In genomic region chr16:51557670-51558069, GRCh38 we compare ENCODE assay signal across 16 cellular contexts.
DNase-seq lines count a peak whose midpoint lies in the region; ATAC-seq and TF ChIP-seq lines count a peak whose summit lies in the region.
"Had no signal": no experiment of that assay in that cellular context is flagged by ENCODE, and none has a peak within 500 bp of the region (broad histone marks: within the 10 kb centered on the region; RNA-seq: fewer than 3 reads in every experiment).

No MANE protein-coding gene starts in this region.

- peak overlapping the region; percentile 25; the same call in 1 of the 2 replicates for H2BK120ac ChIP-seq in IMR-90 (ENCODE audit: low read depth, low read length)

- no peak overlapping the region for H3K4me2 ChIP-seq in IMR-90 (ENCODE audit: low read depth, low read length)

- no peak overlapping the region for H2BK5ac ChIP-seq in IMR-90 (ENCODE audit: low read depth, low read length, poor library complexity, severe bottlenecking)

- POLR2A ChIA-PET in MCF 10A (lab: Yijun Ruan, JAX), result interaction anchor here (0.6 to 2.3 kb wide), 4 partner anchors 12 to 161 kb away, joined by 3 to 12 read pairs (median 6); no protein-coding TSS in a partner anchor
- POLR2A ChIA-PET in IMR-90 (lab: Charles Lee; ENCODE audit: unreplicated experiment), result no interaction called here
- POLR2A ChIA-PET in activated CD4-positive, alpha-beta memory T cell treated with anti-CD3 and anti-CD28 coated beads for 36 hours (lab: Charles Lee), result no interaction called here

- WGBS in IMR-90 (ENCODE audit: extremely low coverage in 2 of 2, insufficient read length in 1 of 2), 2 experiments, result 70% methylated on average over 2 of the region's 3 CpGs; no CpG with 5 or more reads in 1 of the 2 experiments
- WGBS in esophagus muscularis mucosa, result 81% methylated on average over 3 of the region's 3 CpGs

- H3K36me3 Mint-ChIP-seq in MCF 10A (ENCODE audit: insufficient read depth, unreplicated experiment), result no peaks in the 10 kb centered on the region
- no peaks in the 10 kb centered on the region for H3K36me3 Mint-ChIP-seq in activated CD4-positive, alpha-beta memory T cell treated with anti-CD3 and anti-CD28 coated beads for 36 hours

- H3K4me1 Mint-ChIP-seq in MCF 10A (ENCODE audit: insufficient read depth, unreplicated experiment), result peaks cover 36% of the 10 kb centered on the region
- H3K4me1 Mint-ChIP-seq in activated CD4-positive, alpha-beta memory T cell treated with anti-CD3 and anti-CD28 coated beads for 36 hours (ENCODE audit: low read depth), result no peaks in the 10 kb centered on the region

- H4K20me1 ChIP-seq in IMR-90 (ENCODE audit: insufficient read depth, low read length), result no peaks in the 10 kb centered on the region

- peak overlapping the region; percentile 68; the same call in 1 of the 2 replicates for H2BK20ac ChIP-seq in IMR-90 (ENCODE audit: low read depth, low read length)

- TF ChIP-seq EP300 in esophagus muscularis mucosa (IDR thresholded peaks at IDR 0.05), result no peak

- H3K27ac Mint-ChIP-seq in MCF 10A (ENCODE audit: low read depth, unreplicated experiment), result peak overlapping the region; percentile 25
- no peak overlapping the region for H3K27ac Mint-ChIP-seq in activated CD4-positive, alpha-beta memory T cell treated with anti-CD3 and anti-CD28 coated beads for 36 hours

- H3K4ac ChIP-seq in IMR-90 (ENCODE audit: low read depth, low read length), result peak overlapping the region; percentile 46; the same call in 1 of the 2 replicates

- DNase-seq in MCF 10A (ENCODE audit: unreplicated experiment) (no peak), breast epithelium (ENCODE audit: low spot score in 2 of 2) (no peak), IMR-90 (no peak), esophagus muscularis mucosa (ENCODE audit: extremely low spot score) (peak; percentile 75), DMS79 treated with DMSO at 0.1 percent for 48 hours (lab: John Stamatoyannopoulos, UW) (no peak), foreskin melanocyte (no peak)
- no peak for DNase-seq in activated CD4-positive, alpha-beta memory T cell treated with anti-CD3 and anti-CD28 coated beads for 36 hours
- DNase-seq: 8988T, COR-L47, DMS153, MV-4-11, NCI-H1417 treated with DMSO at 0.1 percent for 48 hours, NCI-H2029 treated with DMSO at 0.1 percent for 48 hours, NCI-H510A, OCI-M1 had no signal

- H3K27ac ChIP-seq in breast epithelium (no peak overlapping the region), IMR-90 (ENCODE audit: insufficient read depth, low read length) (no peak overlapping the region), esophagus muscularis mucosa (replicated peaks in 1 of 4) (no peak overlapping the region)

- dilution Hi-C loops in IMR-90 (cut with HindIII; ENCODE audit: low sequenced_read_pairs, unreplicated experiment), result no loop called here

- H3K56ac ChIP-seq in IMR-90 (ENCODE audit: extremely low read depth, insufficient read depth, low read length), result no peak overlapping the region

- H3K9me3 ChIP-seq in breast epithelium (no peaks in the 10 kb centered on the region), IMR-90 (ENCODE audit: control insufficient read depth, insufficient read depth, low read length) (no peaks in the 10 kb centered on the region), esophagus muscularis mucosa (no peaks in the 10 kb centered on the region)

- no peaks in the 10 kb centered on the region for H3K27me3 Mint-ChIP-seq in MCF 10A (ENCODE audit: insufficient read depth, unreplicated experiment)
- no peaks in the 10 kb centered on the region for H3K27me3 Mint-ChIP-seq in activated CD4-positive, alpha-beta memory T cell treated with anti-CD3 and anti-CD28 coated beads for 36 hours

- H3K9ac ChIP-seq in IMR-90 (ENCODE audit: low read depth, low read length), result no peak overlapping the region

- H4K5ac ChIP-seq in IMR-90 (ENCODE audit: low read depth, low read length), result no peak overlapping the region

- peak overlapping the region; percentile 11; the same call in 1 of the 2 replicates for H3K18ac ChIP-seq in IMR-90 (ENCODE audit: low read depth, low read length)

- no peaks in the 10 kb centered on the region for H3K4me1 ChIP-seq in breast epithelium
- peaks cover 9% of the 10 kb centered on the region for H3K4me1 ChIP-seq in IMR-90 (ENCODE audit: control insufficient read depth, insufficient read depth, low read length)
- no peaks in the 10 kb centered on the region for H3K4me1 ChIP-seq in esophagus muscularis mucosa

- in situ Hi-C loops in IMR-90 (cut with MboI; ENCODE audit: low sequenced_read_pairs), result no loop called here

- TF ChIP-seq RAD21 in IMR-90 (IDR thresholded peaks at IDR 0.05; ENCODE audit: low read length), result no peak

- no peak overlapping the region for H2AFZ ChIP-seq in IMR-90 (replicated peaks; ENCODE audit: low read length, poor library complexity)

- H3K4me3 Mint-ChIP-seq in MCF 10A (ENCODE audit: unreplicated experiment), result no peak overlapping the region
- H3K4me3 Mint-ChIP-seq in activated CD4-positive, alpha-beta memory T cell treated with anti-CD3 and anti-CD28 coated beads for 36 hours, result no peak overlapping the region

- ATAC-seq in IMR-90 (ENCODE audit: low read depth) (no peak), GM21825 (IDR thresholded peaks at IDR 0.05; ENCODE audit: unreplicated experiment) (no peak)

- TF ChIP-seq CTCF in MCF 10A (IDR thresholded peaks at IDR 0.05; ENCODE audit: unreplicated experiment) (no peak), breast epithelium (IDR thresholded peaks at IDR 0.05) (no peak), IMR-90 (conservative IDR thresholded peaks at IDR 0.05; ENCODE audit: low read depth, low read length) (no peak), esophagus muscularis mucosa (IDR thresholded peaks at IDR 0.05) (no peak)

- no peaks in the 10 kb centered on the region for H3K79me1 ChIP-seq in IMR-90 (ENCODE audit: low read depth in 1 of 2, low read length in 2 of 2)

- H2AK9ac ChIP-seq in IMR-90 (replicated peaks; ENCODE audit: low read depth, low read length, poor library complexity), result no peak overlapping the region

- no peaks in the 10 kb centered on the region for H3K9me3 Mint-ChIP-seq in MCF 10A (ENCODE audit: unreplicated experiment)
- H3K9me3 Mint-ChIP-seq in activated CD4-positive, alpha-beta memory T cell treated with anti-CD3 and anti-CD28 coated beads for 36 hours, result peaks cover 5% of the 10 kb centered on the region

- TF ChIP-seq POLR2A in breast epithelium (IDR thresholded peaks at IDR 0.05) (no peak), IMR-90 (IDR thresholded peaks at IDR 0.05; ENCODE audit: low read depth, low read length) (no peak), esophagus muscularis mucosa (IDR thresholded peaks at IDR 0.05; ENCODE audit: low read depth) (no peak)

- no peak overlapping the region for H3K4me3 ChIP-seq in breast epithelium
- no peak overlapping the region for H3K4me3 ChIP-seq in IMR-90 (ENCODE audit: insufficient read depth, low read depth, low read length)
- no peak overlapping the region for H3K4me3 ChIP-seq in esophagus muscularis mucosa

- peak overlapping the region; percentile 63 for H2AK5ac ChIP-seq in IMR-90 (ENCODE audit: low read depth, low read length)

- intact Hi-C loops in MCF 10A (cut with micrococcal nuclease) (no loop called here), breast epithelium (cut with DNase I; ENCODE audit: low total_unique reads) (no loop called here), IMR-90 (cut with micrococcal nuclease) (loop anchor here (5.0 kb wide), 1 partner anchor 125 kb away; no protein-coding TSS in a partner anchor), esophagus muscularis mucosa (cut with DNase I) (no loop called here)
- intact Hi-C loops in activated CD4-positive, alpha-beta memory T cell treated with anti-CD3 and anti-CD28 coated beads for 36 hours (cut with micrococcal nuclease), result no loop called here

- peaks cover 6% of the 10 kb centered on the region; the same call in 1 of the 2 replicates for H3K9me1 ChIP-seq in IMR-90 (ENCODE audit: insufficient read depth, low read length)

- no peaks in the 10 kb centered on the region for H3K36me3 ChIP-seq in breast epithelium
- no peaks in the 10 kb centered on the region for H3K36me3 ChIP-seq in IMR-90 (ENCODE audit: control insufficient read depth, insufficient read depth, low read length)
- H3K36me3 ChIP-seq in esophagus muscularis mucosa, result no peaks in the 10 kb centered on the region

- CTCF ChIA-PET in MCF 10A (lab: Yijun Ruan, JAX), result interaction anchor here (0.8 to 1.7 kb wide), 3 partner anchors 20 to 891 kb away, joined by 3 to 8 read pairs (median 4); no protein-coding TSS in a partner anchor
- CTCF ChIA-PET in IMR-90 (lab: Yijun Ruan, JAX), result no interaction called here
- CTCF ChIA-PET in activated CD4-positive, alpha-beta memory T cell treated with anti-CD3 and anti-CD28 coated beads for 36 hours (lab: Charles Lee), result no interaction called here

- peak overlapping the region; percentile 5; the same call in 1 of the 2 replicates for H4K91ac ChIP-seq in IMR-90 (ENCODE audit: insufficient read depth, low read depth, low read length)

- H3K14ac ChIP-seq in IMR-90 (replicated peaks; ENCODE audit: low read depth, low read length), result peak overlapping the region; percentile 43

- no TSS peak for BruUV-seq in MCF 10A (replicated peaks; lab: Mats Ljungman, UMichigan)
- no TSS peak for BruUV-seq in IMR-90 (replicated peaks; lab: Mats Ljungman, UMichigan)

- 0 out of 4 replicates have a peak overlapping the region, but pooled peaks of 1 of the 2 experiments have one; percentile 18 for H4K8ac ChIP-seq in IMR-90 (ENCODE audit: low read depth in 2 of 2, low read length in 2 of 2)

- H3K27me3 ChIP-seq in breast epithelium (no peaks in the 10 kb centered on the region), IMR-90 (ENCODE audit: control insufficient read depth, insufficient read depth, low read length) (no peaks in the 10 kb centered on the region), esophagus muscularis mucosa (no peaks in the 10 kb centered on the region)

- no peak overlapping the region for H2BK15ac ChIP-seq in IMR-90 (ENCODE audit: low read depth, low read length)

- H3K23ac ChIP-seq in IMR-90 (ENCODE audit: low read depth, low read length), result peak overlapping the region; percentile 51; the same call in 1 of the 2 replicates

TF ChIP-seq in IMR-90, 13 proteins besides CTCF, POLR2A, EP300 and RAD21 (continues in another document):
- TF ChIP-seq USF2 (IDR thresholded peaks at IDR 0.05; ENCODE audit: low read depth, low read length) (no peak), CHD1 (IDR thresholded peaks at IDR 0.05; ENCODE audit: low read depth, low read length) (no peak), MAZ (IDR thresholded peaks at IDR 0.05; ENCODE audit: borderline replicate concordance, low read depth, low read length) (no peak), CEBPB (IDR thresholded peaks at IDR 0.05; ENCODE audit: low read depth, low read length) (no peak), SMC3 (IDR thresholded peaks at IDR 0.05; ENCODE audit: low read depth, low read length) (no peak), NFE2L2 (IDR thresholded peaks at IDR 0.05; ENCODE audit: low read depth, low read length) (no peak), MXI1 (IDR thresholded peaks at IDR 0.05; ENCODE audit: borderline replicate concordance, low read depth, low read length) (no peak)
